In genomic region chr3:38690185-38690584, GRCh38 we compare ENCODE assay signal across 23 cellular contexts. TPM values are rescaled to one million over a fixed set of nuclear protein-coding genes. Genes with fewer than 3 reads are reported as not detected.
DNase-seq lines count a peak whose midpoint lies in the region; ATAC-seq, FAIRE-seq and TF ChIP-seq lines count a peak whose summit lies in the region.
"Had no signal": no experiment of that assay in that cellular context is flagged by ENCODE, and none has a peak within 500 bp of the region (broad histone marks: within the 10 kb centered on the region; RNA-seq: fewer than 3 reads in every experiment).

No MANE protein-coding gene starts in this region.

- H4K91ac ChIP-seq in trophoblast cell (ENCODE audit: low read depth, low read length) = no peak overlapping the region

- intact Hi-C loops in mucosa of descending colon (cut with DNase I, micrococcal nuclease) = no loop called here

- no peak overlapping the region for H2BK12ac ChIP-seq in trophoblast cell (ENCODE audit: low read length)

- H4K20me1 ChIP-seq in hepatocyte (ENCODE audit: insufficient read depth, poor library complexity, severe bottlenecking) = no peaks in the 10 kb centered on the region
- H4K20me1 ChIP-seq: BLaER1 had no signal

- H3K4me2 ChIP-seq in hepatocyte = no peak overlapping the region
- no peak overlapping the region for H3K4me2 ChIP-seq in trophoblast cell (ENCODE audit: low read length)
- H3K4me2 ChIP-seq: BLaER1, GM23338 had no signal

- no peak overlapping the region for H3K18ac ChIP-seq in trophoblast cell (ENCODE audit: low read length)

- no peaks in the 10 kb centered on the region for H3K9me2 ChIP-seq in hepatocyte (replicated peaks; ENCODE audit: insufficient read depth)

- no peak overlapping the region for H3K9ac ChIP-seq in trophoblast cell (ENCODE audit: low read length)
- H3K9ac ChIP-seq: BLaER1 had no signal

- FAIRE-seq in bronchial epithelial cell (lab: Jason Lieb, UNC) = no peak
- FAIRE-seq: A204.1, GM12878, GM18507 had no signal

- H2BK120ac ChIP-seq in trophoblast cell (ENCODE audit: insufficient read depth, low read length, poor library complexity) = no peak overlapping the region

- H3K9me3 ChIP-seq in hepatocyte (ENCODE audit: low read depth) = no peaks in the 10 kb centered on the region
- H3K9me3 ChIP-seq in mucosa of descending colon = no peaks in the 10 kb centered on the region
- H3K9me3 ChIP-seq in trophoblast cell (ENCODE audit: insufficient read depth, low read depth, low read length) = no peaks in the 10 kb centered on the region
- H3K9me3 ChIP-seq: BLaER1, Caco-2 had no signal

- H3K79me2 ChIP-seq in hepatocyte = no peaks in the 10 kb centered on the region
- H3K79me2 ChIP-seq in trophoblast cell (ENCODE audit: control insufficient read depth, insufficient read depth, low read length, poor library complexity) = no peaks in the 10 kb centered on the region

- no peak overlapping the region for H3K23ac ChIP-seq in trophoblast cell (ENCODE audit: low read length)

- WGBS in hepatocyte (ENCODE audit: low lambda C conversion rate, missing lambda C conversion rate) = 95% methylated on average over 2 of the region's 2 CpGs
- no CpG with 5 or more reads among the region's 2 CpGs for WGBS in trophoblast cell (ENCODE audit: extremely low coverage, insufficient coverage, insufficient read length)

- H3K27me3 ChIP-seq in bronchial epithelial cell (ENCODE audit: control insufficient read depth, insufficient read depth, low read length) (no peaks in the 10 kb centered on the region), hepatocyte (no peaks in the 10 kb centered on the region), trophoblast cell (ENCODE audit: insufficient read depth, low read length) (peaks cover 2% of the 10 kb centered on the region)
- H3K27me3 ChIP-seq: BLaER1 had no signal

- ATAC-seq in mucosa of descending colon = no peak
- ATAC-seq: CD8-positive, alpha-beta T cell; GM12878; GM23338; HCT116 had no signal

- no peak overlapping the region for H3K4me3 ChIP-seq in bronchial epithelial cell (ENCODE audit: low read depth, low read length)
- H3K4me3 ChIP-seq in hepatocyte = no peak overlapping the region
- H3K4me3 ChIP-seq in mucosa of descending colon = no peak overlapping the region
- no peak overlapping the region for H3K4me3 ChIP-seq in trophoblast cell (ENCODE audit: low read depth, low read length)
- H3K4me3 ChIP-seq: BLaER1, GM12878, GM23338 had no signal

- H3K27ac ChIP-seq in hepatocyte = no peak overlapping the region
- no peak overlapping the region for H3K27ac ChIP-seq in trophoblast cell (ENCODE audit: low read depth, low read length)
- H3K27ac ChIP-seq: 22Rv1, BLaER1, C4-2B had no signal

- no peak overlapping the region for H2AK5ac ChIP-seq in trophoblast cell (ENCODE audit: low read length)

- H3K14ac ChIP-seq in trophoblast cell (ENCODE audit: low read length) = no peak overlapping the region

- no peaks in the 10 kb centered on the region for H3K36me3 ChIP-seq in bronchial epithelial cell (ENCODE audit: control insufficient read depth, insufficient read depth, low read length)
- no peaks in the 10 kb centered on the region for H3K36me3 ChIP-seq in hepatocyte (replicated peaks; ENCODE audit: insufficient read depth, low read depth)
- H3K36me3 ChIP-seq in mucosa of descending colon (ENCODE audit: low read depth) = no peaks in the 10 kb centered on the region
- no peaks in the 10 kb centered on the region for H3K36me3 ChIP-seq in trophoblast cell (ENCODE audit: control insufficient read depth in 1 of 2, insufficient read depth in 2 of 2, low read length in 2 of 2)
- H3K36me3 ChIP-seq: BLaER1 had no signal

- no peak overlapping the region for H2BK5ac ChIP-seq in trophoblast cell (ENCODE audit: low read depth, low read length, poor library complexity)

- TF ChIP-seq CTCF in bronchial epithelial cell (IDR thresholded peaks at IDR 0.05; ENCODE audit: insufficient read depth, low read length, severe bottlenecking) = no peak
- no peak for TF ChIP-seq CTCF in hepatocyte (IDR thresholded peaks at IDR 0.05; ENCODE audit: poor library complexity)
- TF ChIP-seq CTCF in mucosa of descending colon (IDR thresholded peaks at IDR 0.05) = no peak

- no peak overlapping the region for H3K4ac ChIP-seq in trophoblast cell (ENCODE audit: low read depth, low read length)

- DNase-seq in EH (ENCODE audit: low read depth) (peak; percentile 11), HT1080 (ENCODE audit: low read depth) (peak; percentile 8), bronchial epithelial cell (ENCODE audit: low read depth) (peak; percentile 8), iris pigment epithelial cell (ENCODE audit: low read depth) (peak; percentile 6), hepatocyte (ENCODE audit: low spot score) (no peak), mucosa of descending colon (no peak), DMS153 (lab: John Stamatoyannopoulos, UW) (no peak), trophoblast cell (no peak)
- DNase-seq: Caco-2; CD4-positive, CD25-positive, alpha-beta regulatory T cell; CD8-positive, alpha-beta T cell; DMS53; DMS79 treated with DMSO at 0.1 percent for 48 hours; GDM1; H9 had no signal

- H3K4me1 ChIP-seq in hepatocyte (ENCODE audit: insufficient read depth) (no peaks in the 10 kb centered on the region), mucosa of descending colon (ENCODE audit: low read depth) (no peaks in the 10 kb centered on the region), trophoblast cell (ENCODE audit: control insufficient read depth in 1 of 2, insufficient read depth in 2 of 2, low read length in 2 of 2) (no peaks in the 10 kb centered on the region)
- H3K4me1 ChIP-seq: BLaER1, Caco-2 had no signal

- no peak overlapping the region for H4K8ac ChIP-seq in trophoblast cell (ENCODE audit: low read depth, low read length)

- H4K12ac ChIP-seq in trophoblast cell (ENCODE audit: low read depth, low read length) = no peak overlapping the region

- no peaks in the 10 kb centered on the region for H3K79me1 ChIP-seq in trophoblast cell (ENCODE audit: low read length)

- H2AFZ ChIP-seq in hepatocyte = no peak overlapping the region
- H2AFZ ChIP-seq in trophoblast cell (ENCODE audit: insufficient read depth, low read length, poor library complexity) = no peak overlapping the region
- H2AFZ ChIP-seq: GM23338 had no signal

RNA-seq across cellular contexts. Expression of gene SCN5A, which starts 40.7 kb away (rescaled TPM):
- total RNA-seq in HT1080 (2014; rRNA removed; shearing (Covaris generic)) = 5.9 and 6.5 TPM in 2 replicates
- polyA plus RNA-seq in HT1080 (2015; cell fraction: cytosol; rRNA removed) = 2.0 and 3.5 TPM in 2 replicates
- polyA plus RNA-seq in HT1080 (2015; cell fraction: nucleus; rRNA removed) = 1.9 and 2.9 TPM in 2 replicates
- total RNA-seq in bronchial epithelial cell = under 0.01 TPM in 1 of 2 replicates, not detected in the other
- 0.48 and 1.3 TPM in 2 replicates for total RNA-seq in hepatocyte
- polyA plus RNA-seq in hepatocyte = 0.97 and 1.9 TPM in 2 replicates
- total RNA-seq in mucosa of descending colon = 1 to 10 TPM in 1 of 3 donors, under 1 TPM in 2; 0.31 to 1.3 (median 0.32) TPM
- 0.93 and 0.94 TPM in 2 replicates for polyA plus RNA-seq in trophoblast cell (2013)
- total RNA-seq: CD4-positive, CD25-positive, alpha-beta regulatory T cell; GM12878 had no signal
- polyA plus RNA-seq: CD4-positive, CD25-positive, alpha-beta regulatory T cell; GM12878 had no signal

Comparison
In these comparisons a context has a peak if more than half of its experiments do, and no peak if none do; other contexts are left out.
1. DNase-seq: peak in EH (single experiment), HT1080 (single experiment), bronchial epithelial cell (single experiment) and iris pigment epithelial cell (single experiment); none in hepatocyte (single experiment), mucosa of descending colon (0 of 3), DMS153 (single experiment) and trophoblast cell (0 of 2).